In the genomic region with DNA sequence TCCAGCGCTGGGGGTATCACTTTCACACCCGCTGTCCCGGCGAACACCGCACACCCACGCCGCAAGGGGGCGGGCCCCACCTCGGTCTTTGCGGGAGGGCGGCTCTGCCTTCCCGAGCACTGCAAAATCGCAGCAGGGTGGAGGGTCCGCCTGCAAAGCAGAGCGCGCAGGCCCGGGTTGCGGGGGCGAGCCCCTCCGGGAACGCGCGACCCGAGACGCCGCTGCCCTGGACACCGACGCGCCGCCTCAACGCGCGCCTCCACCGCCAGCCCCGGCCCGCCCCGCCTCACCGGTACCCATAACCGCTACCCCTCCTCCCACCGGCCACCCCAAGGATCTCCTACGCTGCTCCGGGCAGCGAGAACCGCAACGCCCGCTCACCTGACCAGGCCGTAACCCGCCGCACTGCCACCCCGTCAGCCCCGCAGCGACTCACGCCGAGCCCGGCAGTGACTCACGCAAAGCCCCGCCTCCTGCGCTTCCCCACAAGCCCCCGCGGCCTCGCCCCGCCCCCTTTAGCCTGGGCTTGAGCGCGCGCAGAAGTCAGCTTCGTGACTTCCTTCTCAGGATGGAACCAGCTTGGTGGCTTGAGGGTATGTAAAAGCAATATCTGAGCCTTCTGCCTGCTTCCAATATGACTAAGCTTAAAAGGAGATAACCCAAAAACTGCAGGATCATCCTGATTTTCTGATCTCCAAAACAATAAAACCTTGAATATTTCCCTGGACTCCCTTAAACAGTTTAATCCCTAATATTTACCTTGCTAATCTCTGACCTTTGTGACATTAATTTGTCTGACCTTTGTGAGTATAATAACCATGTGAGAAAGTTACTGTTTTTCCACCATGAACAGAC, we compare ENCODE assay signal across 8 cellular contexts. TPM values are rescaled to one million over a fixed set of nuclear protein-coding genes. Genes with fewer than 3 reads are reported as not detected.
A peak's percentile ranks its signal among the peaks of the same experiment; 100 is the strongest.
DNase-seq lines count a peak whose midpoint lies in the region; TF ChIP-seq lines count a peak whose summit lies in the region.

A gene with protein sequence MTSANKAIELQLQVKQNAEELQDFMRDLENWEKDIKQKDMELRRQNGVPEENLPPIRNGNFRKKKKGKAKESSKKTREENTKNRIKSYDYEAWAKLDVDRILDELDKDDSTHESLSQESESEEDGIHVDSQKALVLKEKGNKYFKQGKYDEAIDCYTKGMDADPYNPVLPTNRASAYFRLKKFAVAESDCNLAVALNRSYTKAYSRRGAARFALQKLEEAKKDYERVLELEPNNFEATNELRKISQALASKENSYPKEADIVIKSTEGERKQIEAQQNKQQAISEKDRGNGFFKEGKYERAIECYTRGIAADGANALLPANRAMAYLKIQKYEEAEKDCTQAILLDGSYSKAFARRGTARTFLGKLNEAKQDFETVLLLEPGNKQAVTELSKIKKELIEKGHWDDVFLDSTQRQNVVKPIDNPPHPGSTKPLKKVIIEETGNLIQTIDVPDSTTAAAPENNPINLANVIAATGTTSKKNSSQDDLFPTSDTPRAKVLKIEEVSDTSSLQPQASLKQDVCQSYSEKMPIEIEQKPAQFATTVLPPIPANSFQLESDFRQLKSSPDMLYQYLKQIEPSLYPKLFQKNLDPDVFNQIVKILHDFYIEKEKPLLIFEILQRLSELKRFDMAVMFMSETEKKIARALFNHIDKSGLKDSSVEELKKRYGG (minus strand): TSS at position 460 of the 855 bp plus-strand sequence. CDS start 3,190 bp downstream, outside the sequence.

- H3K4me1 ChIP-seq in SK-N-SH (ENCODE audit: control insufficient read depth in 1 of 2, insufficient read depth in 2 of 2, low read depth in 1 of 2, low read length in 1 of 2) = peaks cover 0 to 5% of the 10 kb centered on the region in 2 experiments; a peak in 2 of 4 replicates
- peaks cover 25% of the 10 kb centered on the region for H3K4me1 ChIP-seq in suprapubic skin

- peak within 1 kb of the TSS; percentile 96 for H2AFZ ChIP-seq in SK-N-SH (ENCODE audit: low read depth)

- peaks cover 36% of the 10 kb centered on the region for H3K79me2 ChIP-seq in SK-N-SH (ENCODE audit: insufficient read depth)

- H3K27ac ChIP-seq in SK-N-SH (ENCODE audit: low read depth in 2 of 2, low read length in 1 of 2) (peak within 1 kb of the TSS; percentile 61 to 84), suprapubic skin (peak within 1 kb of the TSS; percentile 95)

- no peaks in the 10 kb centered on the region for H3K27me3 ChIP-seq in SK-N-SH (ENCODE audit: insufficient read depth)
- no peaks in the 10 kb centered on the region for H3K27me3 ChIP-seq in suprapubic skin

- peak; percentile 84 for DNase-seq in GM04504 (ENCODE audit: low read depth)
- DNase-seq in HFF-Myc (ENCODE audit: extremely low read depth, low read depth) = peak; percentile 67
- DNase-seq in NAMALWA (ENCODE audit: low spot score) = peak; percentile 96
- DNase-seq in SK-N-SH = peak; percentile 95
- DNase-seq in activated naive CD4-positive, alpha-beta T cell treated with anti-CD3 and anti-CD28 coated beads, Interleukin-2, amount 50 U/mL, for 16 hours = peak; percentile 99
- peak; percentile 92 for DNase-seq in globus pallidus (ENCODE audit: low spot score)
- peak; percentile 40 to 96 (median 88) for DNase-seq in nucleus accumbens (lab: John Stamatoyannopoulos, UW)
- DNase-seq in suprapubic skin (ENCODE audit: low spot score in 2 of 2) = peak; percentile 98 to 99

- H3K9me3 ChIP-seq in SK-N-SH (no peaks in the 10 kb centered on the region), suprapubic skin (no peaks in the 10 kb centered on the region)

- H3K36me3 ChIP-seq in SK-N-SH (replicated peaks in 1 of 2; ENCODE audit: control insufficient read depth in 1 of 2, insufficient read depth in 2 of 2, low read length in 1 of 2) = peaks cover 8 to 11% of the 10 kb centered on the region in 2 experiments
- H3K36me3 ChIP-seq in suprapubic skin = peaks cover under 1% of the 10 kb centered on the region

- TF ChIP-seq POLR2A in suprapubic skin (IDR thresholded peaks at IDR 0.05) = peak in 1 of 2 donors; percentile 54

- peak within 1 kb of the TSS; percentile 73 for H3K9ac ChIP-seq in SK-N-SH

- no peaks in the 10 kb centered on the region for H3F3A ChIP-seq in SK-N-SH (replicated peaks; ENCODE audit: insufficient read depth)

- TF ChIP-seq EP300 in SK-N-SH (IDR thresholded peaks at IDR 0.05; ENCODE audit: borderline replicate concordance in 1 of 2, low read depth in 1 of 2, low read length in 1 of 2) (no peak), suprapubic skin (IDR thresholded peaks at IDR 0.05) (no peak)

- CTCF ChIA-PET in SK-N-SH (lab: Yijun Ruan, JAX) = interaction anchor here (0.6 to 43.0 kb wide), 13 partner anchors 10 to 189 kb away, joined by 3 to 1294 read pairs (median 5); partner anchors contain the start of genes ENDOU, RAPGEF3 and SLC48A1

- no peaks in the 10 kb centered on the region for H3K9me2 ChIP-seq in SK-N-SH

- no peak for TF ChIP-seq RAD21 in SK-N-SH (IDR thresholded peaks at IDR 0.05; ENCODE audit: low read length)

- H3K4me3 ChIP-seq in HFF-Myc (replicated peaks; ENCODE audit: low read depth, low read length) (peak within 1 kb of the TSS; percentile 62), SK-N-SH (ENCODE audit: low read depth in 2 of 2, low read length in 1 of 2) (peak within 1 kb of the TSS; percentile 83 to 86), suprapubic skin (peak within 1 kb of the TSS; percentile 100)

- POLR2A ChIA-PET in SK-N-SH (lab: Yijun Ruan, JAX) = interaction anchor here (0.8 to 1.0 kb wide), 3 partner anchors 20 to 140 kb away, joined by 3 to 7 read pairs (median 3); partner anchors contain the start of gene ENDOU

- WGBS in SK-N-SH (ENCODE audit: low lambda C conversion rate) = 0% methylated on average over 20 of the region's 66 CpGs
- WGBS in suprapubic skin = 0% methylated on average over 28 of the region's 66 CpGs

- peak; percentile 33 for TF ChIP-seq CTCF in HFF-Myc (IDR thresholded peaks at IDR 0.05; ENCODE audit: low read depth, low read length, missing control alignments)
- peak; percentile 63 for TF ChIP-seq CTCF in SK-N-SH (IDR thresholded peaks at IDR 0.05)
- TF ChIP-seq CTCF in suprapubic skin (IDR thresholded peaks at IDR 0.05) = peak; percentile 14 to 69

- H4K20me1 ChIP-seq in SK-N-SH (ENCODE audit: insufficient read depth) = no peaks in the 10 kb centered on the region

- H3K4me2 ChIP-seq in SK-N-SH = peak within 1 kb of the TSS; percentile 76

TF ChIP-seq in SK-N-SH, 30 proteins besides CTCF, POLR2A, EP300 and RAD21 (continues in another document):
- TF ChIP-seq GABPA (IDR thresholded peaks at IDR 0.05; ENCODE audit: low read depth) = peak; percentile 14; the same call in 1 of the 2 replicates
- no peak for TF ChIP-seq RXRA (IDR thresholded peaks at IDR 0.05; ENCODE audit: borderline replicate concordance, low read depth)
- no peak for TF ChIP-seq FOXJ3 (CRISPR knock-in tag; IDR thresholded peaks at IDR 0.05)
- peak; percentile 40 for TF ChIP-seq JUND (IDR thresholded peaks at IDR 0.05)
- 0 out of 2 replicates have a peak, but pooled peaks have one; percentile 5 for TF ChIP-seq SMC3 (IDR thresholded peaks at IDR 0.05; ENCODE audit: low read depth, low read length)
- TF ChIP-seq RFX5 (IDR thresholded peaks at IDR 0.05; ENCODE audit: low read length) = 0 out of 2 replicates have a peak, but pooled peaks have one; percentile 34
- TF ChIP-seq FOSL2 (IDR thresholded peaks at IDR 0.05; ENCODE audit: borderline replicate concordance, low read depth) = peak; percentile 68; the same call in 1 of the 2 replicates
- peak; percentile 90 for TF ChIP-seq POLR2AphosphoS5 (IDR thresholded peaks at IDR 0.05; ENCODE audit: low read depth, low read length)
- TF ChIP-seq, protein P1, sequence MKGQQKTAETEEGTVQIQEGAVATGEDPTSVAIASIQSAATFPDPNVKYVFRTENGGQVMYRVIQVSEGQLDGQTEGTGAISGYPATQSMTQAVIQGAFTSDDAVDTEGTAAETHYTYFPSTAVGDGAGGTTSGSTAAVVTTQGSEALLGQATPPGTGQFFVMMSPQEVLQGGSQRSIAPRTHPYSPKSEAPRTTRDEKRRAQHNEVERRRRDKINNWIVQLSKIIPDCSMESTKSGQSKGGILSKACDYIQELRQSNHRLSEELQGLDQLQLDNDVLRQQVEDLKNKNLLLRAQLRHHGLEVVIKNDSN (IDR thresholded peaks at IDR 0.05; ENCODE audit: borderline replicate concordance, low read depth) = no peak
- peak; percentile 70 for TF ChIP-seq MAX (IDR thresholded peaks at IDR 0.05; ENCODE audit: low read depth)
- TF ChIP-seq SIN3A (IDR thresholded peaks at IDR 0.05; ENCODE audit: borderline replicate concordance, low read depth, low read length) = 0 out of 2 replicates have a peak, but pooled peaks have one; percentile 20
- no peak for TF ChIP-seq YY1 (IDR thresholded peaks at IDR 0.05; ENCODE audit: low read depth)
- TF ChIP-seq NFIC (IDR thresholded peaks at IDR 0.05; ENCODE audit: borderline replicate concordance) = no peak
- peak; percentile 51; the same call in 1 of the 2 replicates for TF ChIP-seq ELF1 (IDR thresholded peaks at IDR 0.05)
- peak; percentile 80 for TF ChIP-seq MXI1 (IDR thresholded peaks at IDR 0.05; ENCODE audit: low read depth, low read length)
- TF ChIP-seq TAF1 (IDR thresholded peaks at IDR 0.05; ENCODE audit: borderline replicate concordance, low read depth, low read length) = peak; percentile 81
- no peak for TF ChIP-seq GATA2 (CRISPR knock-in tag; IDR thresholded peaks at IDR 0.05)
- TF ChIP-seq NRF1 (IDR thresholded peaks at IDR 0.05; ENCODE audit: low read depth, low read length) = peak; percentile 69
- TF ChIP-seq CHD2 (IDR thresholded peaks at IDR 0.05; ENCODE audit: low read length, partially characterized antibody) = peak; percentile 3
- no peak for TF ChIP-seq FOXM1 (IDR thresholded peaks at IDR 0.05; ENCODE audit: low read depth)
- TF ChIP-seq TCF12 (IDR thresholded peaks at IDR 0.05) = no peak
- TF ChIP-seq, protein P2, sequence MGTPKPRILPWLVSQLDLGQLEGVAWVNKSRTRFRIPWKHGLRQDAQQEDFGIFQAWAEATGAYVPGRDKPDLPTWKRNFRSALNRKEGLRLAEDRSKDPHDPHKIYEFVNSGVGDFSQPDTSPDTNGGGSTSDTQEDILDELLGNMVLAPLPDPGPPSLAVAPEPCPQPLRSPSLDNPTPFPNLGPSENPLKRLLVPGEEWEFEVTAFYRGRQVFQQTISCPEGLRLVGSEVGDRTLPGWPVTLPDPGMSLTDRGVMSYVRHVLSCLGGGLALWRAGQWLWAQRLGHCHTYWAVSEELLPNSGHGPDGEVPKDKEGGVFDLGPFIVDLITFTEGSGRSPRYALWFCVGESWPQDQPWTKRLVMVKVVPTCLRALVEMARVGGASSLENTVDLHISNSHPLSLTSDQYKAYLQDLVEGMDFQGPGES (IDR thresholded peaks at IDR 0.05; ENCODE audit: low read depth, low read length) = no peak

RNA-seq across cellular contexts. Expression of the gene that starts here (rescaled TPM):
- polyA plus RNA-seq in SK-N-SH (2012; rRNA removed) = 6.7 and 9.3 TPM in 2 replicates
- 11.0 and 15.7 TPM in 2 replicates for polyA plus RNA-seq in SK-N-SH (2012; cell fraction: cytosol; rRNA removed)
- polyA plus RNA-seq in SK-N-SH (2012; cell fraction: nucleus; rRNA removed) = 2.4 and 7.6 TPM in 2 replicates
- total RNA-seq in suprapubic skin = 10 to 100 TPM; 11.7 to 25.5 (median 19.4) TPM

Comparison
In these comparisons a context has a peak if more than half of its experiments do, and no peak if none do; other contexts are left out.
1. Peak in every context shown above with its lines: DNase-seq, H3K4me3 ChIP-seq and H3K27ac ChIP-seq.